In genomic region chr7:30504347-30505173, GRCh38 we compare ENCODE assay signal across 1 cellular context.
TF ChIP-seq lines count a peak whose summit lies in the region.

TSS of gene GGCT (minus strand) at chr7:30504829. CDS start at chr7:30504709, 120 bp downstream.

TF ChIP-seq in HepG2, 621 proteins besides CTCF, POLR2A, EP300 and RAD21 (continued from another document and continues in another):
- TF ChIP-seq E2F2 (CRISPR knock-in tag; IDR thresholded peaks at IDR 0.05; ENCODE audit: borderline replicate concordance) (no peak; the same call in 1 of the 2 replicates), ZNF281 (CRISPR knock-in tag; IDR thresholded peaks at IDR 0.05; ENCODE audit: borderline replicate concordance) (no peak), CCDC6 (CRISPR knock-in tag; IDR thresholded peaks at IDR 0.05) (0 out of 2 replicates have a peak, but pooled peaks have one; percentile 39), ZNF292 (CRISPR knock-in tag; IDR thresholded peaks at IDR 0.05; ENCODE audit: borderline replicate concordance, low read depth) (peak; percentile 63; the same call in 1 of the 2 replicates), ZNF441 (CRISPR knock-in tag; IDR thresholded peaks at IDR 0.05; ENCODE audit: borderline replicate concordance) (no peak; the same call in 1 of the 2 replicates), ATAD3A (CRISPR knock-in tag; IDR thresholded peaks at IDR 0.05) (no peak), ZNF3 (CRISPR knock-in tag; IDR thresholded peaks at IDR 0.05) (no peak), ZNF772 (CRISPR knock-in tag; IDR thresholded peaks at IDR 0.05) (peak; percentile 92), SP2 (CRISPR knock-in tag; IDR thresholded peaks at IDR 0.05) (peak; percentile 95), ZNF142 (CRISPR knock-in tag; IDR thresholded peaks at IDR 0.05) (no peak), SP1 (IDR thresholded peaks at IDR 0.05) (no peak), SP1 (CRISPR knock-in tag; IDR thresholded peaks at IDR 0.05) (no peak; the same call in 1 of the 2 replicates), ZNF513 (CRISPR knock-in tag; conservative IDR thresholded peaks at IDR 0.05) (no peak), CENPBD1 (CRISPR knock-in tag; IDR thresholded peaks at IDR 0.05; ENCODE audit: borderline replicate concordance, low read depth) (no peak), ZNF550 (CRISPR knock-in tag; IDR thresholded peaks at IDR 0.05; ENCODE audit: borderline replicate concordance) (no peak), ZNF510 (CRISPR knock-in tag; IDR thresholded peaks at IDR 0.05; ENCODE audit: low read depth) (0 out of 2 replicates have a peak, but pooled peaks have one; percentile 24), CBX2 (IDR thresholded peaks at IDR 0.05; ENCODE audit: low read depth, low read length) (no peak), CBX2 (CRISPR knock-in tag; IDR thresholded peaks at IDR 0.05; ENCODE audit: low read depth) (no peak), ZNF737 (CRISPR knock-in tag; IDR thresholded peaks at IDR 0.05; ENCODE audit: borderline replicate concordance) (no peak), NCOA5 (CRISPR knock-in tag; IDR thresholded peaks at IDR 0.05) (no peak), MEIS1 (CRISPR knock-in tag; IDR thresholded peaks at IDR 0.05; ENCODE audit: borderline replicate concordance) (0 out of 2 replicates have a peak, but pooled peaks have one; percentile 40), ZNF629 (CRISPR knock-in tag; conservative IDR thresholded peaks at IDR 0.05) (no peak), ZNF564 (CRISPR knock-in tag; IDR thresholded peaks at IDR 0.05) (peak; percentile 82), ZNF275 (CRISPR knock-in tag; IDR thresholded peaks at IDR 0.05; ENCODE audit: borderline replicate concordance) (0 out of 2 replicates have a peak, but pooled peaks have one; percentile 63), ETV6 (CRISPR knock-in tag; conservative IDR thresholded peaks at IDR 0.05) (peak; percentile 64; the same call in 1 of the 2 replicates), ZNF33A (CRISPR knock-in tag; IDR thresholded peaks at IDR 0.05; ENCODE audit: borderline replicate concordance) (no peak), NFRKB (IDR thresholded peaks at IDR 0.05) (no peak), GABPB1 (CRISPR knock-in tag; IDR thresholded peaks at IDR 0.05) (peak; percentile 92), HBP1 (CRISPR knock-in tag; IDR thresholded peaks at IDR 0.05; ENCODE audit: low read depth) (0 out of 2 replicates have a peak, but pooled peaks have one; percentile 5), MXI1 (IDR thresholded peaks at IDR 0.05; ENCODE audit: borderline replicate concordance, low read depth, low read length) (peak; percentile 46; the same call in 1 of the 3 replicates), ZNF784 (CRISPR knock-in tag; IDR thresholded peaks at IDR 0.05; ENCODE audit: borderline replicate concordance) (no peak), NFIB (CRISPR knock-in tag; IDR thresholded peaks at IDR 0.05; ENCODE audit: borderline replicate concordance) (peak; percentile 30; the same call in 1 of the 2 replicates), RARG (CRISPR knock-in tag; IDR thresholded peaks at IDR 0.05; ENCODE audit: low read depth) (no peak), ZNF543 (CRISPR knock-in tag; IDR thresholded peaks at IDR 0.05) (peak; percentile 46; the same call in 1 of the 2 replicates), KDM5B (CRISPR knock-in tag; IDR thresholded peaks at IDR 0.05; ENCODE audit: borderline replicate concordance) (peak; percentile 50), FOXO1 (CRISPR knock-in tag; IDR thresholded peaks at IDR 0.05) (no peak), ZNF280D (CRISPR knock-in tag; IDR thresholded peaks at IDR 0.05) (peak; percentile 45; the same call in 1 of the 2 replicates), ZNF207 (IDR thresholded peaks at IDR 0.05; ENCODE audit: borderline replicate concordance) (no peak), HMGXB4 (CRISPR knock-in tag; IDR thresholded peaks at IDR 0.05; ENCODE audit: borderline replicate concordance in 1 of 2, low read depth in 1 of 2) (peak; percentile 77 to 78; a peak in 3 of 4 replicates)
